Comparison of ENCODE assay signal across 9 cellular contexts in the genomic region with DNA sequence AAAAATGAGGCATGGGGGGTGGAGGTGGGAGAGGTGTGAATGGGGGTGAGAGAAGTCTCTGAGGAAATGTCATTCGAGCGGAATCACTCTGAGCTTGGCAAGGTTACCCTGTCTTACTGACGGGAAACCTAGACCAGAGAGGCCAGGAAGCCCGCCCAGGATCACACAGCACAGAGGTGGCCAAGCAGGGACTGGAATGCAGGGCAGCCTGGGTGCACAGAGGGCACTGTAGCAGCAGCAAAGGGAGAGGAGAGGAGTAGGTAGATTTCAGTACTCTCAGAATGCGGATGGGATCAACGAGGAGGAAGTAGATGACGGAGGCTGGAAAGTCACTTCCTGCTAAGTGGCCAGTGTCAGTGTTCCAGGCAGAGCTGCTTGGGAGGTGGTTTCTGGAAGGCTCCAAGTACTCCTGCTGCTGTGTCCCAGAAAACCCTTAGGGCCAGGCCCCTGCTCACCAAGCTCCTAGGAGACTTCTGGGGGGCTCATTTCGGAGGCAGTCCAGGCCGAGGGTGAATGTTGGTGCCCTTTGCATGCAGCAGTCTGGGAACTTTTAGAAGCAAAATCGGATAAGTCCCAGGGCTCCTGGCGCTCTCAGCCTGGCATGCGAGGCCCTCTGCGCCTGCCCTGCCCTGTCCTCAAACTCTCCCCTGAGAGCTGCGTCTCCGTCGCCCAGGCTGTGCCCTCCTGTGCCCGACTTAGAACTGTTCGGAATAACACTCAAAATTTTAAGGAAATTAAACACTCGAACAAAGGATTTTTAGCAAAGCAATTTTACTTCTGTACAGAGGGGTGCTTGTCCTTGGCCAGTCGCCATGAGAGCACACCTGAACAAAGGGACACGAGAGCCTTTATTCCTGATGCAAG. TPM values are rescaled to one million over a fixed set of nuclear protein-coding genes. Genes with fewer than 3 reads are reported as not detected.
DNase-seq lines count a peak whose midpoint lies in the region; ATAC-seq and TF ChIP-seq lines count a peak whose summit lies in the region.
"Had no signal": no experiment of that assay in that cellular context is flagged by ENCODE, and none has a peak within 500 bp of the region (broad histone marks: within the 10 kb centered on the region; RNA-seq: fewer than 3 reads in every experiment).

No MANE protein-coding gene starts in this region.

- peak; percentile 44 for DNase-seq in DMS153 (lab: John Stamatoyannopoulos, UW)
- no peak for DNase-seq in DMS153 treated with DMSO at 0.1 percent for 48 hours (lab: John Stamatoyannopoulos, UW; ENCODE audit: unreplicated experiment)
- peak in 1 of 2 donors; percentile 71 for DNase-seq in ascending aorta (ENCODE audit: low spot score in 2 of 2)
- DNase-seq in suprapubic skin (ENCODE audit: low spot score in 2 of 2) = no peak
- no peak for DNase-seq in NCI-H2171 (lab: John Stamatoyannopoulos, UW)
- DNase-seq in erythroblast (lab: John Stamatoyannopoulos, UW) = no peak

- no peak for ATAC-seq in GM21390 (IDR thresholded peaks at IDR 0.05; ENCODE audit: unreplicated experiment)

- no peak for TF ChIP-seq EP300 in suprapubic skin (IDR thresholded peaks at IDR 0.05)

- H3K27ac ChIP-seq in ascending aorta (peak overlapping the region; percentile 60 to 70), liver (ENCODE audit: low read depth in 1 of 2, low read length in 2 of 2) (peak overlapping the region; percentile 42 to 69), suprapubic skin (peak overlapping the region; percentile 72)
- H3K27ac ChIP-seq: 22Rv1 had no signal

- no peak overlapping the region for H3K4me3 ChIP-seq in ascending aorta
- H3K4me3 ChIP-seq in liver (ENCODE audit: low read depth in 1 of 3, low read length in 3 of 3) = no peak overlapping the region
- H3K4me3 ChIP-seq in suprapubic skin = peak overlapping the region; percentile 0

- peak overlapping the region in 1 of 2 donors; percentile 34 for H3K9ac ChIP-seq in liver (ENCODE audit: low read depth in 1 of 2, low read length in 2 of 2)

- 69% methylated on average over 21 of the region's 21 CpGs for WGBS in liver
- 52% methylated on average over 20 of the region's 21 CpGs for WGBS in suprapubic skin

- TF ChIP-seq POLR2A in suprapubic skin (IDR thresholded peaks at IDR 0.05) (no peak), erythroblast (IDR thresholded peaks at IDR 0.05; ENCODE audit: low read length) (no peak)

- no peaks in the 10 kb centered on the region for H3K27me3 ChIP-seq in ascending aorta
- no peaks in the 10 kb centered on the region for H3K27me3 ChIP-seq in liver (ENCODE audit: control insufficient read depth in 4 of 4, insufficient read depth in 4 of 4, low read length in 3 of 4)
- H3K27me3 ChIP-seq in suprapubic skin = no peaks in the 10 kb centered on the region

- H3K36me3 ChIP-seq in ascending aorta (no peaks in the 10 kb centered on the region), liver (ENCODE audit: control insufficient read depth in 4 of 4, insufficient read depth in 3 of 4, low read depth in 1 of 4, low read length in 3 of 4) (no peaks in the 10 kb centered on the region), suprapubic skin (no peaks in the 10 kb centered on the region)

- peak in 1 of 2 donors; percentile 6 for TF ChIP-seq RAD21 in liver (IDR thresholded peaks at IDR 0.05)

- intact Hi-C loops in ascending aorta (cut with DNase I) = no loop called here

- H3K4me1 ChIP-seq in ascending aorta (peaks cover 13 to 28% of the 10 kb centered on the region in 2 donors), liver (ENCODE audit: control insufficient read depth in 4 of 4, insufficient read depth in 4 of 4, low read length in 3 of 4) (peaks cover 29 to 41% (median 33%) of the 10 kb centered on the region in 4 donors), suprapubic skin (peaks cover 88% of the 10 kb centered on the region)

- H3K9me3 ChIP-seq in ascending aorta (no peaks in the 10 kb centered on the region), liver (ENCODE audit: control insufficient read depth in 4 of 4, low read length in 3 of 4) (no peaks in the 10 kb centered on the region), suprapubic skin (no peaks in the 10 kb centered on the region)

- TF ChIP-seq CTCF in ascending aorta (IDR thresholded peaks at IDR 0.05) = no peak
- no peak for TF ChIP-seq CTCF in liver (IDR thresholded peaks at IDR 0.05; ENCODE audit: low read depth, low read length, missing input control)
- no peak for TF ChIP-seq CTCF in suprapubic skin (IDR thresholded peaks at IDR 0.05)

TF ChIP-seq in liver, 16 proteins besides CTCF, POLR2A, EP300 and RAD21:
- TF ChIP-seq REST (IDR thresholded peaks at IDR 0.05) = peak; percentile 67
- TF ChIP-seq ATF3 (IDR thresholded peaks at IDR 0.05) = no peak

RNA-seq across cellular contexts. Expression of gene DNM2, which starts 33.5 kb away (rescaled TPM):
- total RNA-seq in ascending aorta (113 TPM), liver (10 to 100 TPM; 79.5 to 95.1 TPM), suprapubic skin (100 to 1,000 TPM; 135 to 322 (median 173) TPM)
- polyA plus RNA-seq in liver = 10 to 100 TPM; 23.1 to 38.6 TPM

RNA-seq across cellular contexts. Expression of gene QTRT1, which starts 50.1 kb away (rescaled TPM):
- total RNA-seq in ascending aorta (36.8 TPM), liver (10 to 100 TPM; 13.2 to 28.3 TPM), suprapubic skin (10 to 100 TPM; 34.4 to 57.2 (median 40.2) TPM)
- 10 to 100 TPM; 17.1 to 38.1 TPM for polyA plus RNA-seq in liver
